ENCODE assay signal across 26 cellular contexts in the genomic region with DNA sequence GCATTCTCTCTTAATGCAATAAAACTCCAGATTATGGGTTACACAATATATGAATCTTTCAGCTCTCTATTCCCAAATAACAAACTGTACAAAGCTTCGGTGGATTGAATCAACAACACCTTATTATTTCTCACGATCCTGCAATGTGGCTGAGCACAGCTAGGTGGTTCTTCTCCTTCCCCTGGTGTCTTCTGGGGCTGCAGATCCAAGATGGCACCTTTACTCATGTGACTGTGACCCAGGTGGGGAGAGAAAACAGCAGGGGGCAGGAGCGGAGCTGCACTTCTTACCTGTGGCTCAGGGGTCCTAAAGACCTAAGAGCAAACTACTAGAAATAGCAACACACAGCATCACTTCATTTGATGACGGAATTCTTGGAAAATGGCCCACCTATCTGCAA.
"Had no signal": no experiment of that assay in that cellular context is flagged by ENCODE, and none has a peak within 500 bp of the region (broad histone marks: within the 10 kb centered on the region; RNA-seq: fewer than 3 reads in every experiment).

No MANE protein-coding gene starts in this region.

- DNase-seq: activated B cell treated with CpG ODN at 0.5 μM for 24 hours; activated CD4-positive, alpha-beta T cell treated with anti-CD3 and anti-CD28 coated beads for 36 hours; activated CD4-positive, alpha-beta T cell treated with anti-CD3 and anti-CD28 coated beads, Interleukin-2, amount 50 U/mL, for 4 hours; activated CD8-positive, alpha-beta memory T cell treated with anti-CD3 and anti-CD28 coated beads, Interleukin-2, amount 50 U/mL, for 48 hours; activated naive CD4-positive, alpha-beta T cell; activated T-cell treated with anti-CD3 and anti-CD28 coated beads, Interleukin-2, amount 50 U/mL, for 4 hours; adrenal gland; colonic mucosa; dorsolateral prefrontal cortex; effector memory CD8-positive, alpha-beta T cell; hippocampal formation; left ventricle myocardium superior; mammary epithelial cell; midbrain; pancreas; psoas muscle; stimulated activated CD4-positive, alpha-beta T cell treated with anti-CD3 and anti-CD28 coated beads, Interleukin-4, amount 100 ng/mL, for 24 hours; stimulated activated naive CD4-positive, alpha-beta T cell treated with Interleukin-2 at 50 U/mL for 16 hours; upper lobe of right lung had no signal

- H3K27me3 Mint-ChIP-seq: activated B cell treated with CpG ODN at 0.5 μM for 24 hours; activated CD4-positive, alpha-beta T cell treated with anti-CD3 and anti-CD28 coated beads for 36 hours; activated naive CD8-positive, alpha-beta T cell; central memory CD8-positive, alpha-beta T cell; effector memory CD8-positive, alpha-beta T cell had no signal

- H3K36me3 ChIP-seq: adrenal gland, colonic mucosa, esophagus muscularis mucosa, pancreas, right atrium auricular region, upper lobe of right lung had no signal

- H3K4me3 Mint-ChIP-seq: activated B cell treated with CpG ODN at 0.5 μM for 24 hours; activated CD4-positive, alpha-beta T cell treated with anti-CD3 and anti-CD28 coated beads for 36 hours; activated naive CD8-positive, alpha-beta T cell; activated T-cell treated with anti-CD3 and anti-CD28 coated beads, Interleukin-2, amount 50 U/mL, for 4 hours; central memory CD8-positive, alpha-beta T cell; effector memory CD8-positive, alpha-beta T cell; natural killer cell treated with Interleukin-12 subunit alpha and Interleukin-12 subunit beta and Interleukin-15 and Interleukin-18, amount 100 ng/mL, for 72 hours; T-helper 2 cell treated with Interferon-gamma antibody and Interleukin-4, amounts not matched to agents 5 μg/mL and 100 μg/mL, for 36 hours had no signal

- H3K9me3 ChIP-seq: adrenal gland, colonic mucosa, esophagus muscularis mucosa, pancreas, psoas muscle, right atrium auricular region, upper lobe of right lung had no signal

- H3K9me3 Mint-ChIP-seq: natural killer cell treated with Interleukin-12 subunit alpha and Interleukin-12 subunit beta and Interleukin-15 and Interleukin-18, amount 100 ng/mL, for 72 hours; T-helper 2 cell treated with Interferon-gamma antibody and Interleukin-4, amounts not matched to agents 5 μg/mL and 100 μg/mL, for 36 hours had no signal

- ATAC-seq: activated CD4-positive, alpha-beta T cell treated with anti-CD3 and anti-CD28 coated beads for 36 hours; activated T-cell treated with anti-CD3 and anti-CD28 coated beads, Interleukin-2, amount 50 U/mL, for 4 hours; effector memory CD8-positive, alpha-beta T cell; left ventricle myocardium superior; natural killer cell treated with Interleukin-12 subunit alpha and Interleukin-12 subunit beta and Interleukin-15 and Interleukin-18, amount 100 ng/mL, for 72 hours; pancreas; psoas muscle; upper lobe of right lung had no signal

- H3K27ac Mint-ChIP-seq: activated B cell treated with CpG ODN at 0.5 μM for 24 hours; activated CD4-positive, alpha-beta T cell treated with anti-CD3 and anti-CD28 coated beads for 36 hours; activated naive CD8-positive, alpha-beta T cell; activated T-helper 2 cell treated with anti-CD3 and anti-CD28 coated beads, Interferon-gamma antibody, Interleukin-2, Interleukin-4, amounts not matched to agents 10 μg/mL and 5 μg/mL and 100 μg/mL, durations not matched to agents 14 hours and 24 hours and 36 hours; effector memory CD8-positive, alpha-beta T cell; natural killer cell treated with Interleukin-12 subunit alpha and Interleukin-12 subunit beta and Interleukin-15 and Interleukin-18, amount 100 ng/mL, for 72 hours; T-helper 2 cell treated with Interferon-gamma antibody and Interleukin-4, amounts not matched to agents 5 μg/mL and 100 μg/mL, for 36 hours had no signal

- H3K36me3 Mint-ChIP-seq: activated naive CD8-positive, alpha-beta T cell; natural killer cell treated with Interleukin-12 subunit alpha and Interleukin-12 subunit beta and Interleukin-15 and Interleukin-18, amount 100 ng/mL, for 72 hours had no signal

- H3K4me1 ChIP-seq: adrenal gland, colonic mucosa, esophagus muscularis mucosa, pancreas, psoas muscle, upper lobe of right lung had no signal

- H3K27ac ChIP-seq: adrenal gland, colonic mucosa, dorsolateral prefrontal cortex, esophagus muscularis mucosa, pancreas, psoas muscle, right atrium auricular region, upper lobe of right lung had no signal

- H3K27me3 ChIP-seq: adrenal gland, colonic mucosa, esophagus muscularis mucosa, right atrium auricular region, upper lobe of right lung had no signal

- H3K4me1 Mint-ChIP-seq: activated B cell treated with CpG ODN at 0.5 μM for 24 hours; activated CD4-positive, alpha-beta T cell treated with anti-CD3 and anti-CD28 coated beads for 36 hours; central memory CD8-positive, alpha-beta T cell had no signal

- H3K4me3 ChIP-seq: adrenal gland, colonic mucosa, dorsolateral prefrontal cortex, esophagus muscularis mucosa, pancreas, psoas muscle, right atrium auricular region, upper lobe of right lung had no signal
